Comparison of ENCODE assay signal across 11 cellular contexts in genomic region chr14:49950275-49951250, GRCh38. TPM values are rescaled to one million over a fixed set of nuclear protein-coding genes. Genes with fewer than 3 reads are reported as not detected.
DNase-seq lines count a peak whose midpoint lies in the region; ATAC-seq and TF ChIP-seq lines count a peak whose summit lies in the region.
"Had no signal": no experiment of that assay in that cellular context is flagged by ENCODE, and none has a peak within 500 bp of the region (broad histone marks: within the 10 kb centered on the region; RNA-seq: fewer than 3 reads in every experiment).

No MANE protein-coding gene starts in this region.

- no peak overlapping the region for H3K4me3 Mint-ChIP-seq in activated B cell treated with CpG ODN at 0.5 μM for 24 hours

- peaks cover 12 to 47% (median 27%) of the 10 kb centered on the region in 6 donors for H3K4me1 ChIP-seq in spleen
- H3K4me1 ChIP-seq: testis had no signal

- peak; percentile 45 for ATAC-seq in activated B cell treated with CpG ODN at 0.5 μM for 24 hours (ENCODE audit: low read depth)
- no peak for ATAC-seq in HG03025 (IDR thresholded peaks at IDR 0.05; ENCODE audit: low FRiP score, unreplicated experiment)
- ATAC-seq in GM18520 (IDR thresholded peaks at IDR 0.05; ENCODE audit: unreplicated experiment) = no peak

- intact Hi-C loops in activated B cell treated with CpG ODN at 0.5 μM for 24 hours (cut with micrococcal nuclease) = loop anchor here (1.0 kb wide), 1 partner anchor 9 kb away; no protein-coding TSS in a partner anchor
- intact Hi-C loops in lower leg skin (cut with DNase I; ENCODE audit: low total_unique reads) = no loop called here
- intact Hi-C loops in spleen (cut with DNase I; ENCODE audit: low total_unique reads) = no loop called here

- H3K36me3 ChIP-seq in spleen = no peaks in the 10 kb centered on the region

- H3K9me3 Mint-ChIP-seq in activated B cell treated with CpG ODN at 0.5 μM for 24 hours = no peaks in the 10 kb centered on the region

- POLR2A ChIA-PET in activated B cell treated with CpG ODN at 0.5 μM for 24 hours (lab: Charles Lee) = interaction anchor here (0.6 to 1.5 kb wide), 7 partner anchors 11 to 111 kb away, joined by 3 to 6 read pairs (median 4); partner anchors contain the start of gene ARF6

- TF ChIP-seq POLR2A in lower leg skin (IDR thresholded peaks at IDR 0.05) = no peak
- TF ChIP-seq POLR2A in spleen (IDR thresholded peaks at IDR 0.05) = no peak

- H3K27me3 ChIP-seq in spleen (replicated peaks in 1 of 7) = no peaks in the 10 kb centered on the region
- H3K27me3 ChIP-seq: testis had no signal

- H3K36me3 Mint-ChIP-seq in activated B cell treated with CpG ODN at 0.5 μM for 24 hours (ENCODE audit: low read depth) = no peaks in the 10 kb centered on the region

- peaks cover 31% of the 10 kb centered on the region for H3K4me1 Mint-ChIP-seq in activated B cell treated with CpG ODN at 0.5 μM for 24 hours

- TF ChIP-seq CTCF in activated B cell treated with CpG ODN at 0.5 μM for 24 hours (IDR thresholded peaks at IDR 0.05) (no peak), lower leg skin (IDR thresholded peaks at IDR 0.05) (no peak), spleen (IDR thresholded peaks at IDR 0.05 in 8 of 11, conservative IDR thresholded peaks at IDR 0.05 in 3 of 11) (no peak)

- H3K27ac Mint-ChIP-seq in activated B cell treated with CpG ODN at 0.5 μM for 24 hours = no peak overlapping the region

- DNase-seq in COLO668 (lab: John Stamatoyannopoulos, UW; ENCODE audit: unreplicated experiment) = peak; percentile 88
- DNase-seq in LHCN-M2 (ENCODE audit: low read depth) = peak; percentile 23
- DNase-seq in activated B cell treated with CpG ODN at 0.5 μM for 24 hours = no peak
- peak; percentile 87 to 93 for DNase-seq in lower leg skin (ENCODE audit: low spot score in 2 of 2)
- DNase-seq in spleen = no peak
- DNase-seq in NCI-H1092 treated with DMSO at 0.1 percent for 48 hours (lab: John Stamatoyannopoulos, UW) = no peak
- DNase-seq: Karpas-422, T-helper 9 cell, testis had no signal

- WGBS in lower leg skin, 2 donors = 34 to 60% methylated on average over 4 of the region's 4 CpGs
- 85 to 90% (median 87%) methylated on average over 4 of the region's 4 CpGs for WGBS in spleen, 5 donors

- H3K4me3 ChIP-seq in lower leg skin (ENCODE audit: low read depth, poor library complexity, severe bottlenecking) (no peak overlapping the region), spleen (no peak overlapping the region)
- H3K4me3 ChIP-seq: testis had no signal

- no peak overlapping the region for H3K27ac ChIP-seq in spleen
- H3K27ac ChIP-seq: testis had no signal

- H3K27me3 Mint-ChIP-seq in activated B cell treated with CpG ODN at 0.5 μM for 24 hours = no peaks in the 10 kb centered on the region

- CTCF ChIA-PET in activated B cell treated with CpG ODN at 0.5 μM for 24 hours (lab: Charles Lee) = no interaction called here

- no peaks in the 10 kb centered on the region for H3K9me3 ChIP-seq in spleen
- H3K9me3 ChIP-seq: testis had no signal

RNA-seq across cellular contexts. Expression of gene ARF6, which starts 57.7 kb away (rescaled TPM):
- 67.7 and 73.2 TPM in 2 replicates for total RNA-seq in LHCN-M2 (2014; rRNA removed)
- polyA plus RNA-seq in LHCN-M2 (2012) = 42.5 TPM
- total RNA-seq in activated B cell treated with CpG ODN at 0.5 μM for 24 hours = 136 and 142 TPM in 2 replicates
- total RNA-seq in lower leg skin = 100 to 1,000 TPM; 102 to 128 (median 121) TPM
- total RNA-seq in spleen = 10 to 100 TPM; 74.3 to 89.1 (median 83.6) TPM
- 10 to 100 TPM; 39.0 to 63.9 (median 43.9) TPM for polyA plus RNA-seq in spleen

Comparison
In these comparisons a context has a peak if more than half of its experiments do, and no peak if none do; other contexts are left out.
1. DNase-seq: peak in COLO668 (single experiment), LHCN-M2 (single experiment) and lower leg skin (2 of 2); none in activated B cell treated with CpG ODN at 0.5 μM for 24 hours (single experiment), spleen (single experiment) and NCI-H1092 treated with DMSO at 0.1 percent for 48 hours (single experiment).